In the genomic region with DNA sequence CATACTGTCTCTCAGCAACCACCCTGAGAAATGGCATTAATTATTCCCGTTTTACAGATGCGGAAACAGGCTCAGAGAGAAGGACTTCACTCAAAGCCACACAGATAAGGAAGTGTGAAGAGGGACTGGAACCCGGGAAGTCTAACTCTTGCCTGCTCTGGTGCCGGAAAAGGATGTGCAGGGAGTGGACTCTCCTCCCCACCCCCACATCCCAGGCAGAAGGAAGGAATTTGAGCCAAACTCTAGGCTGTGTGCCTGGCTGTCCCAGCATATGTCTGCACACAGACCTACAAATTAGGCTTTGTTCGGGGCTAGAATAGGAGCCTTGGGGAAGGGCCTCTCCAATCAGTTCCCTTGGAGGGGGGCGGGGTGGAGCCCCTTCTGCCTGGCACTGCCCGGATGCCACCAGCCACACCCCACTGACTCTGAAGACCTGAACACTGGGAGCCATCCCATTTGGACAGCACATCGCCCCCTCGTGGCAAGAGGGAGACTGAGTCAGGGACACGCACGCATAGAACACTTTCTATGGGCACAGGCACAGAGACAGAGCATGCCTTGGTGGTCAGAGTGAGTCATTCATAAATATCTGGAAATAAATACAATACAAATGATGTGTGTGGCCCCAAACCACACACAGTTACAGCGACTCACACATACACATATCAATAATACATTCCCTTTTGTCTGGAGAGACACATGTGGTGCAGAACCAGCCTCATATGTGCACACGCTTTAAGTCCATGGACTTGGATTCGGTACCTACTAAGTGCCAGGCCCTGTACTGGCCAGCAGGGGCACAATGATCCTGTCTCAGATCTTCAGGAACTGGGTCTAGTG, we compare ENCODE assay signal across 1 cellular context.
A peak's percentile ranks its signal among the peaks of the same experiment; 100 is the strongest.
TF ChIP-seq lines count a peak whose summit lies in the region.

No MANE protein-coding gene starts in this region.

TF ChIP-seq in HepG2, 621 proteins besides CTCF, POLR2A, EP300 and RAD21 (continued from another document and continues in another):
- TF ChIP-seq, protein P1, sequence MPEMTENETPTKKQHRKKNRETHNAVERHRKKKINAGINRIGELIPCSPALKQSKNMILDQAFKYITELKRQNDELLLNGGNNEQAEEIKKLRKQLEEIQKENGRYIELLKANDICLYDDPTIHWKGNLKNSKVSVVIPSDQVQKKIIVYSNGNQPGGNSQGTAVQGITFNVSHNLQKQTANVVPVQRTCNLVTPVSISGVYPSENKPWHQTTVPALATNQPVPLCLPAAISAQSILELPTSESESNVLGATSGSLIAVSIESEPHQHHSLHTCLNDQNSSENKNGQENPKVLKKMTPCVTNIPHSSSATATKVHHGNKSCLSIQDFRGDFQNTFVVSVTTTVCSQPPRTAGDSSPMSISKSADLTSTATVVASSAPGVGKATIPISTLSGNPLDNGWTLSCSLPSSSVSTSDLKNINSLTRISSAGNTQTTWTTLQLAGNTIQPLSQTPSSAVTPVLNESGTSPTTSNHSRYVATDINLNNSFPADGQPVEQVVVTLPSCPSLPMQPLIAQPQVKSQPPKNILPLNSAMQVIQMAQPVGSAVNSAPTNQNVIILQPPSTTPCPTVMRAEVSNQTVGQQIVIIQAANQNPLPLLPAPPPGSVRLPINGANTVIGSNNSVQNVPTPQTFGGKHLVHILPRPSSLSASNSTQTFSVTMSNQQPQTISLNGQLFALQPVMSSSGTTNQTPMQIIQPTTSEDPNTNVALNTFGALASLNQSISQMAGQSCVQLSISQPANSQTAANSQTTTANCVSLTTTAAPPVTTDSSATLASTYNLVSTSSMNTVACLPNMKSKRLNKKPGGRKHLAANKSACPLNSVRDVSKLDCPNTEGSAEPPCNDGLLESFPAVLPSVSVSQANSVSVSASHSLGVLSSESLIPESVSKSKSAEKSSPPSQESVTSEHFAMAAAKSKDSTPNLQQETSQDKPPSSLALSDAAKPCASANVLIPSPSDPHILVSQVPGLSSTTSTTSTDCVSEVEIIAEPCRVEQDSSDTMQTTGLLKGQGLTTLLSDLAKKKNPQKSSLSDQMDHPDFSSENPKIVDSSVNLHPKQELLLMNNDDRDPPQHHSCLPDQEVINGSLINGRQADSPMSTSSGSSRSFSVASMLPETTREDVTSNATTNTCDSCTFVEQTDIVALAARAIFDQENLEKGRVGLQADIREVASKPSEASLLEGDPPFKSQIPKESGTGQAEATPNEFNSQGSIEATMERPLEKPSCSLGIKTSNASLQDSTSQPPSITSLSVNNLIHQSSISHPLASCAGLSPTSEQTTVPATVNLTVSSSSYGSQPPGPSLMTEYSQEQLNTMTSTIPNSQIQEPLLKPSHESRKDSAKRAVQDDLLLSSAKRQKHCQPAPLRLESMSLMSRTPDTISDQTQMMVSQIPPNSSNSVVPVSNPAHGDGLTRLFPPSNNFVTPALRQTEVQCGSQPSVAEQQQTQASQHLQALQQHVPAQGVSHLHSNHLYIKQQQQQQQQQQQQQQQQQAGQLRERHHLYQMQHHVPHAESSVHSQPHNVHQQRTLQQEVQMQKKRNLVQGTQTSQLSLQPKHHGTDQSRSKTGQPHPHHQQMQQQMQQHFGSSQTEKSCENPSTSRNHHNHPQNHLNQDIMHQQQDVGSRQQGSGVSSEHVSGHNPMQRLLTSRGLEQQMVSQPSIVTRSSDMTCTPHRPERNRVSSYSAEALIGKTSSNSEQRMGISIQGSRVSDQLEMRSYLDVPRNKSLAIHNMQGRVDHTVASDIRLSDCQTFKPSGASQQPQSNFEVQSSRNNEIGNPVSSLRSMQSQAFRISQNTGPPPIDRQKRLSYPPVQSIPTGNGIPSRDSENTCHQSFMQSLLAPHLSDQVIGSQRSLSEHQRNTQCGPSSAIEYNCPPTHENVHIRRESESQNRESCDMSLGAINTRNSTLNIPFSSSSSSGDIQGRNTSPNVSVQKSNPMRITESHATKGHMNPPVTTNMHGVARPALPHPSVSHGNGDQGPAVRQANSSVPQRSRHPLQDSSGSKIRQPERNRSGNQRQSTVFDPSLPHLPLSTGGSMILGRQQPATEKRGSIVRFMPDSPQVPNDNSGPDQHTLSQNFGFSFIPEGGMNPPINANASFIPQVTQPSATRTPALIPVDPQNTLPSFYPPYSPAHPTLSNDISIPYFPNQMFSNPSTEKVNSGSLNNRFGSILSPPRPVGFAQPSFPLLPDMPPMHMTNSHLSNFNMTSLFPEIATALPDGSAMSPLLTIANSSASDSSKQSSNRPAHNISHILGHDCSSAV (CRISPR knock-in tag; IDR thresholded peaks at IDR 0.05; ENCODE audit: borderline replicate concordance): no peak
- TF ChIP-seq, protein P2, sequence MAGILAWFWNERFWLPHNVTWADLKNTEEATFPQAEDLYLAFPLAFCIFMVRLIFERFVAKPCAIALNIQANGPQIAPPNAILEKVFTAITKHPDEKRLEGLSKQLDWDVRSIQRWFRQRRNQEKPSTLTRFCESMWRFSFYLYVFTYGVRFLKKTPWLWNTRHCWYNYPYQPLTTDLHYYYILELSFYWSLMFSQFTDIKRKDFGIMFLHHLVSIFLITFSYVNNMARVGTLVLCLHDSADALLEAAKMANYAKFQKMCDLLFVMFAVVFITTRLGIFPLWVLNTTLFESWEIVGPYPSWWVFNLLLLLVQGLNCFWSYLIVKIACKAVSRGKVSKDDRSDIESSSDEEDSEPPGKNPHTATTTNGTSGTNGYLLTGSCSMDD (CRISPR knock-in tag; IDR thresholded peaks at IDR 0.05): no peak
- TF ChIP-seq U2AF2 (IDR thresholded peaks at IDR 0.05; ENCODE audit: low read depth, low read length) (no peak), REL (CRISPR knock-in tag; conservative IDR thresholded peaks at IDR 0.05) (no peak), MBNL3 (CRISPR knock-in tag; conservative IDR thresholded peaks at IDR 0.05) (no peak), KDM2A (CRISPR knock-in tag; IDR thresholded peaks at IDR 0.05; ENCODE audit: borderline replicate concordance, low read depth) (peak; percentile 80), FOXC1 (CRISPR knock-in tag; IDR thresholded peaks at IDR 0.05; ENCODE audit: borderline replicate concordance) (no peak), JDP2 (CRISPR knock-in tag; IDR thresholded peaks at IDR 0.05; ENCODE audit: borderline replicate concordance) (no peak), SNAPC2 (CRISPR knock-in tag; IDR thresholded peaks at IDR 0.05) (no peak), RCOR2 (CRISPR knock-in tag; IDR thresholded peaks at IDR 0.05) (no peak), ZSCAN31 (CRISPR knock-in tag; IDR thresholded peaks at IDR 0.05; ENCODE audit: low read depth) (peak; percentile 10; the same call in 1 of the 2 replicates), SRF (IDR thresholded peaks at IDR 0.05; ENCODE audit: low read depth, low read length) (no peak), ZNF251 (CRISPR knock-in tag; IDR thresholded peaks at IDR 0.05) (no peak), ZNF441 (CRISPR knock-in tag; IDR thresholded peaks at IDR 0.05; ENCODE audit: borderline replicate concordance) (no peak), MAZ (IDR thresholded peaks at IDR 0.05; ENCODE audit: borderline replicate concordance, low read depth, low read length) (no peak), MAZ (CRISPR knock-in tag; IDR thresholded peaks at IDR 0.05; ENCODE audit: low read depth) (no peak)
- TF ChIP-seq, protein P3, sequence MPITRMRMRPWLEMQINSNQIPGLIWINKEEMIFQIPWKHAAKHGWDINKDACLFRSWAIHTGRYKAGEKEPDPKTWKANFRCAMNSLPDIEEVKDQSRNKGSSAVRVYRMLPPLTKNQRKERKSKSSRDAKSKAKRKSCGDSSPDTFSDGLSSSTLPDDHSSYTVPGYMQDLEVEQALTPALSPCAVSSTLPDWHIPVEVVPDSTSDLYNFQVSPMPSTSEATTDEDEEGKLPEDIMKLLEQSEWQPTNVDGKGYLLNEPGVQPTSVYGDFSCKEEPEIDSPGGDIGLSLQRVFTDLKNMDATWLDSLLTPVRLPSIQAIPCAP (CRISPR knock-in tag; IDR thresholded peaks at IDR 0.05; ENCODE audit: low read depth): no peak
- TF ChIP-seq, protein P4, sequence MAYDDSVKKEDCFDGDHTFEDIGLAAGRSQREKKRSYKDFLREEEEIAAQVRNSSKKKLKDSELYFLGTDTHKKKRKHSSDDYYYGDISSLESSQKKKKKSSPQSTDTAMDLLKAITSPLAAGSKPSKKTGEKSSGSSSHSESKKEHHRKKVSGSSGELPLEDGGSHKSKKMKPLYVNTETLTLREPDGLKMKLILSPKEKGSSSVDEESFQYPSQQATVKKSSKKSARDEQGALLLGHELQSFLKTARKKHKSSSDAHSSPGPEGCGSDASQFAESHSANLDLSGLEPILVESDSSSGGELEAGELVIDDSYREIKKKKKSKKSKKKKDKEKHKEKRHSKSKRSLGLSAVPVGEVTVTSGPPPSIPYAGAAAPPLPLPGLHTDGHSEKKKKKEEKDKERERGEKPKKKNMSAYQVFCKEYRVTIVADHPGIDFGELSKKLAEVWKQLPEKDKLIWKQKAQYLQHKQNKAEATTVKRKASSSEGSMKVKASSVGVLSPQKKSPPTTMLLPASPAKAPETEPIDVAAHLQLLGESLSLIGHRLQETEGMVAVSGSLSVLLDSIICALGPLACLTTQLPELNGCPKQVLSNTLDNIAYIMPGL (CRISPR knock-in tag; IDR thresholded peaks at IDR 0.05; ENCODE audit: borderline replicate concordance in 1 of 2, low read depth in 1 of 2): peak; percentile 88 to 93; a peak in 3 of 4 replicates
- TF ChIP-seq, protein P5, sequence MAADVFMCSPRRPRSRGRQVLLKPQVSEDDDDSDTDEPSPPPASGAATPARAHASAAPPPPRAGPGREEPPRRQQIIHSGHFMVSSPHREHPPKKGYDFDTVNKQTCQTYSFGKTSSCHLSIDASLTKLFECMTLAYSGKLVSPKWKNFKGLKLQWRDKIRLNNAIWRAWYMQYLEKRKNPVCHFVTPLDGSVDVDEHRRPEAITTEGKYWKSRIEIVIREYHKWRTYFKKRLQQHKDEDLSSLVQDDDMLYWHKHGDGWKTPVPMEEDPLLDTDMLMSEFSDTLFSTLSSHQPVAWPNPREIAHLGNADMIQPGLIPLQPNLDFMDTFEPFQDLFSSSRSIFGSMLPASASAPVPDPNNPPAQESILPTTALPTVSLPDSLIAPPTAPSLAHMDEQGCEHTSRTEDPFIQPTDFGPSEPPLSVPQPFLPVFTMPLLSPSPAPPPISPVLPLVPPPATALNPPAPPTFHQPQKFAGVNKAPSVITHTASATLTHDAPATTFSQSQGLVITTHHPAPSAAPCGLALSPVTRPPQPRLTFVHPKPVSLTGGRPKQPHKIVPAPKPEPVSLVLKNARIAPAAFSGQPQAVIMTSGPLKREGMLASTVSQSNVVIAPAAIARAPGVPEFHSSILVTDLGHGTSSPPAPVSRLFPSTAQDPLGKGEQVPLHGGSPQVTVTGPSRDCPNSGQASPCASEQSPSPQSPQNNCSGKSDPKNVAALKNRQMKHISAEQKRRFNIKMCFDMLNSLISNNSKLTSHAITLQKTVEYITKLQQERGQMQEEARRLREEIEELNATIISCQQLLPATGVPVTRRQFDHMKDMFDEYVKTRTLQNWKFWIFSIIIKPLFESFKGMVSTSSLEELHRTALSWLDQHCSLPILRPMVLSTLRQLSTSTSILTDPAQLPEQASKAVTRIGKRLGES (CRISPR knock-in tag; IDR thresholded peaks at IDR 0.05; ENCODE audit: borderline replicate concordance): no peak
- TF ChIP-seq, protein P6, sequence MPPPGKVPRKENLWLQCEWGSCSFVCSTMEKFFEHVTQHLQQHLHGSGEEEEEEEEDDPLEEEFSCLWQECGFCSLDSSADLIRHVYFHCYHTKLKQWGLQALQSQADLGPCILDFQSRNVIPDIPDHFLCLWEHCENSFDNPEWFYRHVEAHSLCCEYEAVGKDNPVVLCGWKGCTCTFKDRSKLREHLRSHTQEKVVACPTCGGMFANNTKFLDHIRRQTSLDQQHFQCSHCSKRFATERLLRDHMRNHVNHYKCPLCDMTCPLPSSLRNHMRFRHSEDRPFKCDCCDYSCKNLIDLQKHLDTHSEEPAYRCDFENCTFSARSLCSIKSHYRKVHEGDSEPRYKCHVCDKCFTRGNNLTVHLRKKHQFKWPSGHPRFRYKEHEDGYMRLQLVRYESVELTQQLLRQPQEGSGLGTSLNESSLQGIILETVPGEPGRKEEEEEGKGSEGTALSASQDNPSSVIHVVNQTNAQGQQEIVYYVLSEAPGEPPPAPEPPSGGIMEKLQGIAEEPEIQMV (CRISPR knock-in tag; IDR thresholded peaks at IDR 0.05; ENCODE audit: low read depth): no peak
- TF ChIP-seq, protein P7, sequence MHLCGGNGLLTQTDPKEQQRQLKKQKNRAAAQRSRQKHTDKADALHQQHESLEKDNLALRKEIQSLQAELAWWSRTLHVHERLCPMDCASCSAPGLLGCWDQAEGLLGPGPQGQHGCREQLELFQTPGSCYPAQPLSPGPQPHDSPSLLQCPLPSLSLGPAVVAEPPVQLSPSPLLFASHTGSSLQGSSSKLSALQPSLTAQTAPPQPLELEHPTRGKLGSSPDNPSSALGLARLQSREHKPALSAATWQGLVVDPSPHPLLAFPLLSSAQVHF (CRISPR knock-in tag; IDR thresholded peaks at IDR 0.05): no peak
- TF ChIP-seq, protein P8, sequence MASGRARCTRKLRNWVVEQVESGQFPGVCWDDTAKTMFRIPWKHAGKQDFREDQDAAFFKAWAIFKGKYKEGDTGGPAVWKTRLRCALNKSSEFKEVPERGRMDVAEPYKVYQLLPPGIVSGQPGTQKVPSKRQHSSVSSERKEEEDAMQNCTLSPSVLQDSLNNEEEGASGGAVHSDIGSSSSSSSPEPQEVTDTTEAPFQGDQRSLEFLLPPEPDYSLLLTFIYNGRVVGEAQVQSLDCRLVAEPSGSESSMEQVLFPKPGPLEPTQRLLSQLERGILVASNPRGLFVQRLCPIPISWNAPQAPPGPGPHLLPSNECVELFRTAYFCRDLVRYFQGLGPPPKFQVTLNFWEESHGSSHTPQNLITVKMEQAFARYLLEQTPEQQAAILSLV (CRISPR knock-in tag; IDR thresholded peaks at IDR 0.05; ENCODE audit: borderline replicate concordance): no peak
- TF ChIP-seq, protein P9, sequence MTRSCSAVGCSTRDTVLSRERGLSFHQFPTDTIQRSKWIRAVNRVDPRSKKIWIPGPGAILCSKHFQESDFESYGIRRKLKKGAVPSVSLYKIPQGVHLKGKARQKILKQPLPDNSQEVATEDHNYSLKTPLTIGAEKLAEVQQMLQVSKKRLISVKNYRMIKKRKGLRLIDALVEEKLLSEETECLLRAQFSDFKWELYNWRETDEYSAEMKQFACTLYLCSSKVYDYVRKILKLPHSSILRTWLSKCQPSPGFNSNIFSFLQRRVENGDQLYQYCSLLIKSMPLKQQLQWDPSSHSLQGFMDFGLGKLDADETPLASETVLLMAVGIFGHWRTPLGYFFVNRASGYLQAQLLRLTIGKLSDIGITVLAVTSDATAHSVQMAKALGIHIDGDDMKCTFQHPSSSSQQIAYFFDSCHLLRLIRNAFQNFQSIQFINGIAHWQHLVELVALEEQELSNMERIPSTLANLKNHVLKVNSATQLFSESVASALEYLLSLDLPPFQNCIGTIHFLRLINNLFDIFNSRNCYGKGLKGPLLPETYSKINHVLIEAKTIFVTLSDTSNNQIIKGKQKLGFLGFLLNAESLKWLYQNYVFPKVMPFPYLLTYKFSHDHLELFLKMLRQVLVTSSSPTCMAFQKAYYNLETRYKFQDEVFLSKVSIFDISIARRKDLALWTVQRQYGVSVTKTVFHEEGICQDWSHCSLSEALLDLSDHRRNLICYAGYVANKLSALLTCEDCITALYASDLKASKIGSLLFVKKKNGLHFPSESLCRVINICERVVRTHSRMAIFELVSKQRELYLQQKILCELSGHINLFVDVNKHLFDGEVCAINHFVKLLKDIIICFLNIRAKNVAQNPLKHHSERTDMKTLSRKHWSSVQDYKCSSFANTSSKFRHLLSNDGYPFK (CRISPR knock-in tag; IDR thresholded peaks at IDR 0.05; ENCODE audit: borderline replicate concordance): no peak; the same call in 1 of the 2 replicates
